Comparison of ENCODE assay signal across 1 cellular context in genomic region chr4:82900335-82901128, GRCh38.
A peak's percentile ranks its signal among the peaks of the same experiment; 100 is the strongest.
TF ChIP-seq lines count a peak whose summit lies in the region.

THAP9 (plus strand) TSS chr4:82900735; CDS start chr4:82900803, 68 bp downstream.

TF ChIP-seq in IMR-90, 13 proteins besides CTCF, POLR2A, EP300 and RAD21 (continued from another document):
- TF ChIP-seq USF2 (IDR thresholded peaks at IDR 0.05; ENCODE audit: low read depth, low read length) (peak; percentile 59; the same call in 1 of the 2 replicates), MAZ (IDR thresholded peaks at IDR 0.05; ENCODE audit: borderline replicate concordance, low read depth, low read length) (peak; percentile 57; the same call in 1 of the 2 replicates)
TF ChIP-seq in IMR-90: peak in this region for 8.
